Comparison of ENCODE assay signal across 21 cellular contexts in genomic region chr3:186760141-186760813, GRCh38. TPM values are rescaled to one million over a fixed set of nuclear protein-coding genes. Genes with fewer than 3 reads are reported as not detected.
A peak's percentile ranks its signal among the peaks of the same experiment; 100 is the strongest.
DNase-seq lines count a peak whose midpoint lies in the region; ATAC-seq, FAIRE-seq and TF ChIP-seq lines count a peak whose summit lies in the region.
"Had no signal": no experiment of that assay in that cellular context is flagged by ENCODE, and none has a peak within 500 bp of the region (broad histone marks: within the 10 kb centered on the region; RNA-seq: fewer than 3 reads in every experiment).

No MANE protein-coding gene starts in this region.

- H3K4me1 ChIP-seq in HEK293 (ENCODE audit: control insufficient read depth, insufficient read depth, low read length) (no peaks in the 10 kb centered on the region), mucosa of descending colon (ENCODE audit: low read depth) (no peaks in the 10 kb centered on the region)
- H3K4me1 ChIP-seq: BLaER1, SJSA1, tibial artery had no signal

- H3K9me3 ChIP-seq in HEK293 (ENCODE audit: control insufficient read depth, insufficient read depth, low read depth, low read length) (no peaks in the 10 kb centered on the region), mucosa of descending colon (no peaks in the 10 kb centered on the region)
- H3K9me3 ChIP-seq: BLaER1, MG63, SJSA1, tibial artery had no signal

- H3K4me3 ChIP-seq in HEK293 (ENCODE audit: low read depth, low read length) (no peak overlapping the region), bronchial epithelial cell (ENCODE audit: low read depth, low read length) (no peak overlapping the region), mucosa of descending colon (no peak overlapping the region)
- H3K4me3 ChIP-seq: BLaER1, coronary artery, MG63, SJSA1, tibial artery had no signal

- DNase-seq in NCI-H510A treated with DMSO at 0.1 percent for 48 hours (lab: John Stamatoyannopoulos, UW), result peak; percentile 5
- DNase-seq in NCI-H510A (lab: John Stamatoyannopoulos, UW), result no peak
- peak; percentile 99 for DNase-seq in bronchial epithelial cell (ENCODE audit: low read depth)
- no peak for DNase-seq in mucosa of descending colon
- no peak for DNase-seq in AG08396 (ENCODE audit: low spot score)
- DNase-seq: activated CD4-positive, alpha-beta T cell treated with anti-CD3 and anti-CD28 coated beads for 1 hour; activated CD8-positive, alpha-beta memory T cell treated with anti-CD3 and anti-CD28 coated beads, Interleukin-2, amount 50 U/mL, for 48 hours; activated naive CD4-positive, alpha-beta T cell treated with anti-CD3 and anti-CD28 coated beads, Interleukin-2, amount 50 U/mL, for 16 hours; MG63; midbrain; NCI-H1694 treated with DMSO at 0.1 percent for 48 hours; T-helper 9 cell; tibial artery had no signal

- CTCF ChIA-PET in HEK293 (lab: Yijun Ruan, JAX), result no interaction called here

- H3K27ac ChIP-seq in HEK293 (ENCODE audit: extremely low read depth, low read depth, low read length), result no peak overlapping the region
- H3K27ac ChIP-seq: 22Rv1, BLaER1, coronary artery, SJSA1, tibial artery had no signal

- TF ChIP-seq CTCF in HEK293 (tag by site-specific recombination; IDR thresholded peaks at IDR 0.05) (no peak), bronchial epithelial cell (IDR thresholded peaks at IDR 0.05; ENCODE audit: insufficient read depth, low read length, severe bottlenecking) (no peak), mucosa of descending colon (IDR thresholded peaks at IDR 0.05) (no peak)

- ATAC-seq in mucosa of descending colon (peak; percentile 71), HG02885 (IDR thresholded peaks at IDR 0.05; ENCODE audit: poor library complexity, unreplicated experiment) (no peak), HG03159 (IDR thresholded peaks at IDR 0.05; ENCODE audit: unreplicated experiment) (no peak)

- H3K36me3 ChIP-seq in HEK293 (ENCODE audit: control insufficient read depth in 2 of 2, insufficient read depth in 1 of 2, low read length in 2 of 2) (no peaks in the 10 kb centered on the region), bronchial epithelial cell (ENCODE audit: control insufficient read depth, insufficient read depth, low read length) (no peaks in the 10 kb centered on the region), mucosa of descending colon (ENCODE audit: low read depth) (no peaks in the 10 kb centered on the region)
- H3K36me3 ChIP-seq: BLaER1, MG63, SJSA1, tibial artery had no signal

- FAIRE-seq in bronchial epithelial cell (lab: Jason Lieb, UNC), result peak; percentile 40
- FAIRE-seq: H1 had no signal

- no peaks in the 10 kb centered on the region for H3K27me3 ChIP-seq in bronchial epithelial cell (ENCODE audit: control insufficient read depth, insufficient read depth, low read length)
- H3K27me3 ChIP-seq: BLaER1, MG63, SJSA1, tibial artery had no signal

- POLR2A ChIA-PET in HEK293 (lab: Yijun Ruan, JAX), result interaction anchor here (0.7 kb wide), 1 partner anchor 13 kb away, joined by 4 read pairs; no protein-coding TSS in a partner anchor

- intact Hi-C loops in mucosa of descending colon (cut with DNase I, micrococcal nuclease), result no loop called here

TF ChIP-seq in HEK293, 187 proteins besides CTCF, POLR2A, EP300 and RAD21:
- TF ChIP-seq ZNF664 (tag by site-specific recombination; IDR thresholded peaks at IDR 0.05) (no peak), PRDM1 (tag by site-specific recombination; IDR thresholded peaks at IDR 0.05) (peak; percentile 90)

RNA-seq across cellular contexts. Expression of gene EIF4A2, which starts 23.1 kb away (rescaled TPM):
- 357 and 614 TPM in 2 replicates for total RNA-seq in bronchial epithelial cell
- 100 to 1,000 TPM; 218 to 536 (median 316) TPM for total RNA-seq in mucosa of descending colon

RNA-seq across cellular contexts. Expression of gene KNG1, which starts 43.1 kb away (rescaled TPM):
- not detected in 2 replicates for total RNA-seq in bronchial epithelial cell
- 1 to 10 TPM in 1 of 3 donors, under 1 TPM in 2; 0.12 to 3.2 (median 0.44) TPM for total RNA-seq in mucosa of descending colon
- total RNA-seq: H1, SJSA1 had no signal

RNA-seq across cellular contexts. Expression of gene RFC4, which starts 46.0 kb away (rescaled TPM):
- total RNA-seq in bronchial epithelial cell (12.4 and 26.1 TPM in 2 replicates), mucosa of descending colon (10 to 100 TPM in 2 of 3 donors, 1 to 10 TPM in 1; 5.6 to 19.9 (median 15.0) TPM)

Comparison
In these comparisons a context has a peak if more than half of its experiments do, and no peak if none do; other contexts are left out.
1. DNase-seq: peak in NCI-H510A treated with DMSO at 0.1 percent for 48 hours (single experiment) and bronchial epithelial cell (single experiment); none in NCI-H510A (single experiment), mucosa of descending colon (0 of 3) and AG08396 (single experiment).